Comparison of ENCODE assay signal across 9 cellular contexts in the genomic region with DNA sequence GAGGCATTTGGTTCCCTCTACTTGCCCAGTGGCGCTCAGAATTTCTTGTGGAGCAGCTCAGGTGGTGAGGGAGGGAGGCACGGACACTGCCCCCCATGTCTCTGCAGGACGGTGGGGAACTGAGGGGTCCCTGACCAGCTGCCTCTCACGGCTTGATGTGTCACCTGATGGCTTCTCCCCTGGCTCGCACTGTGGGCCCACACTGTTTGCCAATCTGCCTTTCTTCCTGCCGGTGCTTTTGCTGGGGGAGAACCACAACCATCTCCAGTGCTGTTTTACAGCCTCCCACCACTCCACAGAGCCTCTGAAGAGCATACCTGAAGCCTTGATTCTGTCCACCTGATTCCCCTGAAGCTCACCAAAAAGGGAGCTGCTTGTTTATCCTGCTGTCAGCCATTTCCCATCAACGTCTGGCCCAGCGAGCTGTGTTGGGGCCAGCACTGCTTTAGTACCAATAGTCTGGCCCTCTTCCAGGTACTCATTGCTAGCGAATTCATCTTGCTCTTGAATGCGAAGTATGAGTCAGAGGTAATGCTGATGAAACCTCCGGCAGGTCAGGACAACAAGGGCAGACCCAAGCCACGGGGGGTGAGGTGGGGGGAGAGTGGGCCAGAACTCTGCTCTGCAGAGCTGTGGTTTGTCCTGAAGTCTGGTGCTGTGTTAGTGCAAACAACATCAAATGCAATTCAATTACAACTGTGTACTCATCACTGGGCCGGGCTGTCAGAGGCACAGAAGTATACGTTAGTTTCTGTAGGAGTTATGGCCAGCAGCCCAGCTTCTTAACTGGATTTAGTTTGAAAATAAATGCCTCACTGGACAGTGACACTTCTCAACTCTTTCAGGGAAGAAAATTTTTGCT.
DNase-seq lines count a peak whose midpoint lies in the region; ATAC-seq, FAIRE-seq and TF ChIP-seq lines count a peak whose summit lies in the region.
"Had no signal": no experiment of that assay in that cellular context is flagged by ENCODE, and none has a peak within 500 bp of the region (broad histone marks: within the 10 kb centered on the region; RNA-seq: fewer than 3 reads in every experiment).

No MANE protein-coding gene starts in this region.

- H3K4me1 Mint-ChIP-seq in stimulated activated naive CD8-positive, alpha-beta T cell treated with anti-CD3 and anti-CD28 coated beads, Interleukin-15, amount 100 ng/mL, for 72 hours = no peaks in the 10 kb centered on the region
- H3K4me1 Mint-ChIP-seq: CD4-positive, CD25-positive, alpha-beta regulatory T cell had no signal

- peaks cover 4 to 5% of the 10 kb centered on the region in 2 donors for H3K9me3 Mint-ChIP-seq in stimulated activated naive CD8-positive, alpha-beta T cell treated with anti-CD3 and anti-CD28 coated beads, Interleukin-15, amount 100 ng/mL, for 72 hours

- TF ChIP-seq CTCF in heart right ventricle (IDR thresholded peaks at IDR 0.05) (no peak), gastrocnemius medialis (IDR thresholded peaks at IDR 0.05 in 4 of 5, conservative IDR thresholded peaks at IDR 0.05 in 1 of 5) (no peak), D721Med (IDR thresholded peaks at IDR 0.05; ENCODE audit: insufficient read depth, missing control alignments) (no peak)

- intact Hi-C loops in heart right ventricle (cut with DNase I) (no loop called here), gastrocnemius medialis (cut with DNase I; ENCODE audit: low total_unique reads) (no loop called here)

- H3K4me3 Mint-ChIP-seq in stimulated activated naive CD8-positive, alpha-beta T cell treated with anti-CD3 and anti-CD28 coated beads, Interleukin-15, amount 100 ng/mL, for 72 hours = no peak overlapping the region
- H3K4me3 Mint-ChIP-seq: CD4-positive, CD25-positive, alpha-beta regulatory T cell had no signal

- DNase-seq in stimulated activated naive CD8-positive, alpha-beta T cell treated with anti-CD3 and anti-CD28 coated beads, Interleukin-15, amount 100 ng/mL, for 72 hours = no peak
- DNase-seq in stimulated activated naive CD8-positive, alpha-beta T cell treated with anti-CD3 and anti-CD28 coated beads, Interleukin-15, Interleukin-2, amounts not matched to agents 100 U/mL and 50 U/mL, for 24 hours = no peak
- DNase-seq in SW480 (ENCODE audit: low spot score) (peak; percentile 93), heart right ventricle (peak; percentile 41 to 45), gastrocnemius medialis (peak; percentile 23 to 57), SIG-M5 (lab: John Stamatoyannopoulos, UW) (no peak), D721Med (ENCODE audit: insufficient read length, low spot score) (no peak)
- DNase-seq: CD4-positive, CD25-positive, alpha-beta regulatory T cell had no signal

- H3K9me3 ChIP-seq in heart right ventricle (no peaks in the 10 kb centered on the region), gastrocnemius medialis (no peaks in the 10 kb centered on the region)

- TF ChIP-seq POLR2A in gastrocnemius medialis (IDR thresholded peaks at IDR 0.05) = no peak

- ATAC-seq in stimulated activated naive CD8-positive, alpha-beta T cell treated with anti-CD3 and anti-CD28 coated beads, Interleukin-15, amount 100 ng/mL, for 72 hours = peak; percentile 23
- no peak for ATAC-seq in stimulated activated naive CD8-positive, alpha-beta T cell treated with anti-CD3 and anti-CD28 coated beads, Interleukin-15, Interleukin-2, amounts not matched to agents 100 U/mL and 50 U/mL, for 24 hours
- ATAC-seq in heart right ventricle (peak; percentile 46 to 92 (median 82)), gastrocnemius medialis (peak; percentile 56 to 77), HG03460 (IDR thresholded peaks at IDR 0.05; ENCODE audit: unreplicated experiment) (no peak)

- H3K27ac ChIP-seq in heart right ventricle (peak overlapping the region; percentile 33 to 79 (median 67)), gastrocnemius medialis (peak overlapping the region; percentile 15 to 43 (median 22))

- H3K4me3 ChIP-seq in heart right ventricle (peak overlapping the region in 1 of 10 donors; percentile 7), gastrocnemius medialis (no peak overlapping the region)

- H3K36me3 ChIP-seq in heart right ventricle (no peaks in the 10 kb centered on the region), gastrocnemius medialis (no peaks in the 10 kb centered on the region)

- H3K27me3 ChIP-seq in heart right ventricle (no peaks in the 10 kb centered on the region), gastrocnemius medialis (no peaks in the 10 kb centered on the region)

- 35 to 52% methylated on average over 14 of the region's 14 CpGs for WGBS in heart right ventricle, 2 donors

- in situ Hi-C loops in gastrocnemius medialis (cut with MboI; ENCODE audit: low sequenced_read_pairs in 4 of 4) = no loop called here

- H3K27me3 Mint-ChIP-seq in stimulated activated naive CD8-positive, alpha-beta T cell treated with anti-CD3 and anti-CD28 coated beads, Interleukin-15, amount 100 ng/mL, for 72 hours = peaks cover 21% of the 10 kb centered on the region

- peaks cover 16 to 33% (median 26%) of the 10 kb centered on the region in 9 donors for H3K4me1 ChIP-seq in heart right ventricle
- peaks cover 23 to 27% of the 10 kb centered on the region in 2 donors for H3K4me1 ChIP-seq in gastrocnemius medialis

- FAIRE-seq in D721Med (lab: Jason Lieb, UNC) = no peak

- peak overlapping the region in 1 of 2 donors; percentile 91 for H3K27ac Mint-ChIP-seq in stimulated activated naive CD8-positive, alpha-beta T cell treated with anti-CD3 and anti-CD28 coated beads, Interleukin-15, amount 100 ng/mL, for 72 hours
- H3K27ac Mint-ChIP-seq: CD4-positive, CD25-positive, alpha-beta regulatory T cell had no signal

Comparison
In these comparisons a context has a peak if more than half of its experiments do, and no peak if none do; other contexts are left out.
1. ATAC-seq: peak in stimulated activated naive CD8-positive, alpha-beta T cell treated with anti-CD3 and anti-CD28 coated beads, Interleukin-15, amount 100 ng/mL, for 72 hours (single experiment), heart right ventricle (8 of 8) and gastrocnemius medialis (2 of 2); none in stimulated activated naive CD8-positive, alpha-beta T cell treated with anti-CD3 and anti-CD28 coated beads, Interleukin-15, Interleukin-2, amounts not matched to agents 100 U/mL and 50 U/mL, for 24 hours (single experiment) and HG03460 (single experiment).
2. DNase-seq: peak in SW480 (single experiment), heart right ventricle (2 of 2) and gastrocnemius medialis (2 of 2); none in stimulated activated naive CD8-positive, alpha-beta T cell treated with anti-CD3 and anti-CD28 coated beads, Interleukin-15, amount 100 ng/mL, for 72 hours (0 of 2), stimulated activated naive CD8-positive, alpha-beta T cell treated with anti-CD3 and anti-CD28 coated beads, Interleukin-15, Interleukin-2, amounts not matched to agents 100 U/mL and 50 U/mL, for 24 hours (single experiment), SIG-M5 (single experiment) and D721Med (single experiment).